ENCODE assay signal across 16 cellular contexts in genomic region chr21:38619865-38620513, GRCh38.
DNase-seq lines count a peak whose midpoint lies in the region; ATAC-seq and TF ChIP-seq lines count a peak whose summit lies in the region.
"Had no signal": no experiment of that assay in that cellular context is flagged by ENCODE, and none has a peak within 500 bp of the region (broad histone marks: within the 10 kb centered on the region; RNA-seq: fewer than 3 reads in every experiment).

No MANE protein-coding gene starts in this region.

- peak; percentile 76 for ATAC-seq in esophagus mucosa
- peak; percentile 44 for ATAC-seq in lung (ENCODE audit: insufficient read depth, low FRiP score)
- no peak for ATAC-seq in HG02981 (IDR thresholded peaks at IDR 0.05; ENCODE audit: unreplicated experiment)
- ATAC-seq in GM21367 (IDR thresholded peaks at IDR 0.05; ENCODE audit: unreplicated experiment), result no peak
- ATAC-seq: activated T-helper 17 cell treated with anti-CD3 and anti-CD28 coated beads, Interleukin-2, amount 50 U/mL, for 72 hours; stimulated activated memory B cell treated with anti-CD40 and anti-IgM and Interleukin-4, amounts not matched to agents 10 μg/mL and 1 μg/mL and 100 μg/mL, for 72 hours had no signal

- H3K36me3 ChIP-seq in lung (ENCODE audit: control insufficient read depth in 2 of 2, insufficient read depth in 2 of 2, low read length in 2 of 2) (no peaks in the 10 kb centered on the region), tibial artery (no peaks in the 10 kb centered on the region)

- TF ChIP-seq CTCF in NB4 (IDR thresholded peaks at IDR 0.05; ENCODE audit: low read depth, low read length) (no peak), lung (IDR thresholded peaks at IDR 0.05; ENCODE audit: control extremely low read depth, extremely low read depth) (no peak), tibial artery (IDR thresholded peaks at IDR 0.05) (no peak)

- H3K4me3 ChIP-seq in NB4 (ENCODE audit: low read depth, low read length) (no peak overlapping the region), lung (no peak overlapping the region), tibial artery (no peak overlapping the region)

- 55 to 65% methylated on average over 10 of the region's 10 CpGs for WGBS in lung, 2 donors

- DNase-seq in NB4 (ENCODE audit: low read depth), result peak; percentile 48
- DNase-seq in lung (ENCODE audit: low spot score), result no peak
- DNase-seq in tibial artery, result peak; percentile 75 to 76
- DNase-seq in activated CD8-positive, alpha-beta memory T cell treated with anti-CD3 and anti-CD28 coated beads for 24 hours, result no peak
- DNase-seq in substantia nigra (lab: John Stamatoyannopoulos, UW), result no peak
- DNase-seq: activated CD4-positive, alpha-beta T cell treated with anti-CD3 and anti-CD28 coated beads, Interleukin-2, amount 50 U/mL, for 48 hours; amniotic stem cell; cortex of kidney; DND-41; erythroblast; IMR-90 had no signal

- no peak for TF ChIP-seq POLR2A in NB4 (IDR thresholded peaks at IDR 0.05; ENCODE audit: extremely low read depth, insufficient read length)

- H3K27me3 ChIP-seq in lung (ENCODE audit: control insufficient read depth, insufficient read depth) (no peaks in the 10 kb centered on the region), tibial artery (no peaks in the 10 kb centered on the region)

- H3K27ac ChIP-seq in lung (ENCODE audit: low read depth in 1 of 2, low read length in 1 of 2) (no peak overlapping the region), tibial artery (peak overlapping the region; percentile 5 to 22), substantia nigra (ENCODE audit: low read depth, low read length, poor library complexity, severe bottlenecking) (no peak overlapping the region)

- H3K9me3 ChIP-seq in lung (ENCODE audit: control insufficient read depth in 2 of 2, insufficient read depth in 1 of 2, low read length in 1 of 2), result no peaks in the 10 kb centered on the region
- H3K9me3 ChIP-seq in tibial artery, result no peaks in the 10 kb centered on the region

- intact Hi-C loops in tibial artery (cut with DNase I; ENCODE audit: low total_unique reads), result no loop called here

- no peaks in the 10 kb centered on the region for H3K4me1 ChIP-seq in lung (ENCODE audit: control insufficient read depth in 2 of 2, insufficient read depth in 2 of 2, low read length in 2 of 2)
- H3K4me1 ChIP-seq in tibial artery, result peaks cover 0 to 64% (median 20%) of the 10 kb centered on the region in 4 donors

Comparison
In these comparisons a context has a peak if more than half of its experiments do, and no peak if none do; other contexts are left out.
1. DNase-seq: peak in NB4 (single experiment) and tibial artery (2 of 2); none in lung (single experiment), activated CD8-positive, alpha-beta memory T cell treated with anti-CD3 and anti-CD28 coated beads for 24 hours (single experiment) and substantia nigra (0 of 49).
2. ATAC-seq: peak in esophagus mucosa (single experiment) and lung (single experiment); none in HG02981 (single experiment) and GM21367 (single experiment).
3. H3K27ac ChIP-seq: peak in tibial artery (2 of 2); none in lung (0 of 2) and substantia nigra (single experiment).